8 cellular contexts compared by ENCODE assay signal in the genomic region with DNA sequence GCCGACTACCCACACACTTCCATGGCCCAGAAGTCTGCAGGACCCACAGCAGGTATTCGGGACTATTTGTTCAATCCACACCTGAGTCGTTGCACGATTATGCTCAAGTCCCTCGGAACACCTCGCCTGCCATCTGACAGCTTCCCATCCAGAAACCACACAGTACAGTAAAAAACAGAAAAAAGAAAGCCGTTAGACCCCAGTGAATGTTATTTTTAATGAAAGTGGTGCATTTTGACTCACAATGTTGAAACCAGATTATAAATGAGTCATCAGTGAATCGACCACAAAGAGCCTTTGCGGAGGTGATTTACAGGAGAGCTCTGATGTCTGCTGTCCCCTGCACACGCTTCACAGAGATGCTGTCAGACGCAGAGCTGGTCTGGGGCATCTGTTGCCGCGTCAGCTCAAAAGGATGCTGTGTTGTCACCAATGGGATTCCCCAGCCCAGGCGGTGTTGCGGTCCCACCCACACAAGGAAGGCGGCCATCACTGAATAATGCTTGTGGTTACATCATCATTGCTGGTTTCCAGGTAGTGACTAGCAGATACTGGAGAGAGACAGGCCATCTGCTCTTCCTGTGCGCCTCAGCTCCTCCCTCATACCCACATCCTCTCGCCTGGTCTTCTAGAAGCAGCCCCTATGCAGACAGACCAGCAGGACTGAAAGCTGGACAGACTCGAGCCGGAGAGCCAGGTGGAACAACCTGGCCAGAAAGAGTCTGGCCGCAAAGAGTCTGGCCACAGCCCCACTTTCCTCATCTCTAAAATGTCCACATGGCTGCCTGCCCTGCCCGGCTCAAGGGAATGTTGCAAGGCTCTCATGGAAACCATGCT.
DNase-seq lines count a peak whose midpoint lies in the region; ATAC-seq and TF ChIP-seq lines count a peak whose summit lies in the region.

No MANE protein-coding gene starts in this region.

- H3K4me1 ChIP-seq in breast epithelium = no peaks in the 10 kb centered on the region
- no peaks in the 10 kb centered on the region for H3K4me1 ChIP-seq in neural progenitor cell

- no peaks in the 10 kb centered on the region for H3K9me3 Mint-ChIP-seq in activated B cell treated with CpG ODN at 0.5 μM for 24 hours
- peaks cover 12% of the 10 kb centered on the region for H3K9me3 Mint-ChIP-seq in neural progenitor cell

- ATAC-seq in GM21526 (IDR thresholded peaks at IDR 0.05; ENCODE audit: low FRiP score, unreplicated experiment) (peak; percentile 77), activated B cell treated with CpG ODN at 0.5 μM for 24 hours (ENCODE audit: low read depth) (peak; percentile 77)

- H3K36me3 Mint-ChIP-seq in activated B cell treated with CpG ODN at 0.5 μM for 24 hours (ENCODE audit: low read depth) = no peaks in the 10 kb centered on the region
- no peaks in the 10 kb centered on the region for H3K36me3 Mint-ChIP-seq in neural progenitor cell

- H3K27me3 Mint-ChIP-seq in activated B cell treated with CpG ODN at 0.5 μM for 24 hours = no peaks in the 10 kb centered on the region
- H3K27me3 Mint-ChIP-seq in neural progenitor cell (ENCODE audit: insufficient read depth, low read depth) = peaks cover 3% of the 10 kb centered on the region

- intact Hi-C loops in activated B cell treated with CpG ODN at 0.5 μM for 24 hours (cut with micrococcal nuclease) = loop anchor here (1.0 to 2.0 kb wide), 17 partner anchors 9 to 513 kb away; a partner anchor contains a TSS
- intact Hi-C loops in breast epithelium (cut with DNase I; ENCODE audit: low total_unique reads) = no loop called here

- H3K27ac ChIP-seq in breast epithelium (peak overlapping the region; percentile 46 to 76), neural progenitor cell (no peak overlapping the region)

- peak; percentile 67 for DNase-seq in DMS53 treated with DMSO at 0.1 percent for 48 hours (lab: John Stamatoyannopoulos, UW; ENCODE audit: unreplicated experiment)
- DNase-seq in Jurkat, Clone E6-1 (ENCODE audit: low read depth, low spot score) = peak; percentile 97
- DNase-seq in activated B cell treated with CpG ODN at 0.5 μM for 24 hours = peak; percentile 79
- DNase-seq in breast epithelium (ENCODE audit: low spot score in 2 of 2) = peak in 1 of 2 donors; percentile 85
- DNase-seq in medulla oblongata (ENCODE audit: extremely low spot score) = peak; percentile 34
- peak; percentile 89 for DNase-seq in stimulated activated CD8-positive, alpha-beta memory T cell treated with anti-CD3 and anti-CD28 coated beads, Interleukin-4, amount 100 ng/mL, for 24 hours (ENCODE audit: low read depth)
- DNase-seq in neural progenitor cell (ENCODE audit: low spot score) = no peak

- H3K27ac Mint-ChIP-seq in activated B cell treated with CpG ODN at 0.5 μM for 24 hours (peak overlapping the region; percentile 99), neural progenitor cell (no peak overlapping the region)

- H3K4me3 Mint-ChIP-seq in activated B cell treated with CpG ODN at 0.5 μM for 24 hours (peak overlapping the region; percentile 47), neural progenitor cell (no peak overlapping the region)

- CTCF ChIA-PET in activated B cell treated with CpG ODN at 0.5 μM for 24 hours (lab: Charles Lee) = interaction anchor here (0.7 to 3.7 kb wide), 12 partner anchors 32 to 414 kb away, joined by 3 to 31 read pairs (median 3); no protein-coding TSS in a partner anchor

- TF ChIP-seq CTCF in activated B cell treated with CpG ODN at 0.5 μM for 24 hours (IDR thresholded peaks at IDR 0.05) (no peak), breast epithelium (IDR thresholded peaks at IDR 0.05) (no peak), neural progenitor cell (IDR thresholded peaks at IDR 0.05) (no peak)

- H3K36me3 ChIP-seq in breast epithelium = no peaks in the 10 kb centered on the region
- H3K36me3 ChIP-seq in neural progenitor cell = no peaks in the 10 kb centered on the region

- H3K9ac ChIP-seq in neural progenitor cell = no peak overlapping the region

- H3K4me2 ChIP-seq in neural progenitor cell = no peak overlapping the region

- H3K9me3 ChIP-seq in breast epithelium (no peaks in the 10 kb centered on the region), neural progenitor cell (ENCODE audit: low read depth) (no peaks in the 10 kb centered on the region)

- H3K27me3 ChIP-seq in breast epithelium (no peaks in the 10 kb centered on the region), neural progenitor cell (no peaks in the 10 kb centered on the region)

- no peaks in the 10 kb centered on the region for H3K79me2 ChIP-seq in neural progenitor cell (ENCODE audit: low read depth)

- POLR2A ChIA-PET in activated B cell treated with CpG ODN at 0.5 μM for 24 hours (lab: Charles Lee) = interaction anchor here (0.5 to 8.7 kb wide), 54 partner anchors 9 to 638 kb away, joined by 3 to 214 read pairs (median 6); a partner anchor contains a TSS

- no peak for TF ChIP-seq POLR2A in breast epithelium (IDR thresholded peaks at IDR 0.05)

- H3F3A ChIP-seq in neural progenitor cell (ENCODE audit: low read depth) = no peaks in the 10 kb centered on the region

- no peak overlapping the region for H2AFZ ChIP-seq in neural progenitor cell (replicated peaks)

- H3K4me1 Mint-ChIP-seq in activated B cell treated with CpG ODN at 0.5 μM for 24 hours = peaks cover 94% of the 10 kb centered on the region
- H3K4me1 Mint-ChIP-seq in neural progenitor cell = peaks cover 15% of the 10 kb centered on the region

- no peaks in the 10 kb centered on the region for H4K20me1 ChIP-seq in neural progenitor cell (ENCODE audit: low read depth)

- H3K4me3 ChIP-seq in Jurkat, Clone E6-1 (ENCODE audit: low read length) = peak overlapping the region; percentile 48
- peak overlapping the region in 1 of 3 donors; percentile 9 for H3K4me3 ChIP-seq in breast epithelium
- H3K4me3 ChIP-seq in neural progenitor cell = no peak overlapping the region
